ENCODE assay signal across 11 cellular contexts in genomic region chr7:32616625-32617024, GRCh38.
A peak's percentile ranks its signal among the peaks of the same experiment; 100 is the strongest.
DNase-seq lines count a peak whose midpoint lies in the region; ATAC-seq and TF ChIP-seq lines count a peak whose summit lies in the region.
"Had no signal": no experiment of that assay in that cellular context is flagged by ENCODE, and none has a peak within 500 bp of the region (broad histone marks: within the 10 kb centered on the region; RNA-seq: fewer than 3 reads in every experiment).

No MANE protein-coding gene starts in this region.

- 71% methylated on average over 1 of the region's 1 CpG for WGBS in mesenchymal stem cell

- no peak overlapping the region for H3K27ac Mint-ChIP-seq in CD14-positive monocyte
- H3K27ac Mint-ChIP-seq: CD8-positive, alpha-beta T cell had no signal

- no peak for ATAC-seq in GM19455 (IDR thresholded peaks at IDR 0.05; ENCODE audit: unreplicated experiment)
- ATAC-seq: CD8-positive, alpha-beta T cell had no signal

- H3K4me1 Mint-ChIP-seq in CD14-positive monocyte = no peaks in the 10 kb centered on the region

- H3K27ac ChIP-seq in mesenchymal stem cell (ENCODE audit: low read length, poor library complexity, severe bottlenecking) = peak overlapping the region; percentile 6

- H3K27me3 ChIP-seq in mesenchymal stem cell (ENCODE audit: control insufficient read depth in 1 of 2, insufficient read depth in 1 of 2, low read length in 2 of 2) (no peaks in the 10 kb centered on the region), H7 (ENCODE audit: control insufficient read depth, insufficient read depth, low read length) (no peaks in the 10 kb centered on the region)

- no peaks in the 10 kb centered on the region for H3K9me3 ChIP-seq in mesenchymal stem cell (ENCODE audit: control insufficient read depth, low read length)

- no peak overlapping the region for H3K23ac ChIP-seq in mesenchymal stem cell (ENCODE audit: low read length in 2 of 2)

- H3K4me2 ChIP-seq in mesenchymal stem cell (ENCODE audit: low read length, poor library complexity, severe bottlenecking) = no peak overlapping the region

- H3K36me3 ChIP-seq in mesenchymal stem cell (ENCODE audit: control insufficient read depth in 1 of 2, insufficient read depth in 2 of 2, low read depth in 1 of 2, low read length in 2 of 2) = no peaks in the 10 kb centered on the region
- H3K36me3 ChIP-seq in H7 (replicated peaks; ENCODE audit: control insufficient read depth, insufficient read depth, low read length) = no peaks in the 10 kb centered on the region

- peaks cover 0 to 3% (median 0%) of the 10 kb centered on the region in 7 donors for H3K9me3 Mint-ChIP-seq in CD14-positive monocyte
- H3K9me3 Mint-ChIP-seq: CD8-positive, alpha-beta T cell had no signal

- peaks cover 0 to 2% of the 10 kb centered on the region in 2 donors for H3K36me3 Mint-ChIP-seq in CD14-positive monocyte
- H3K36me3 Mint-ChIP-seq: CD8-positive, alpha-beta T cell had no signal

- no peak overlapping the region for H4K91ac ChIP-seq in mesenchymal stem cell (ENCODE audit: low read length)

- H3K27me3 Mint-ChIP-seq in CD14-positive monocyte (ENCODE audit: low read depth in 3 of 3) = peaks cover 0 to 1% (median 1%) of the 10 kb centered on the region in 3 donors

- H3K79me1 ChIP-seq in mesenchymal stem cell (replicated peaks; ENCODE audit: low read length, poor library complexity, severe bottlenecking) = peaks cover 3% of the 10 kb centered on the region

- H3K4me1 ChIP-seq in mesenchymal stem cell (ENCODE audit: control insufficient read depth, insufficient read depth, low read depth, low read length) = no peaks in the 10 kb centered on the region

- DNase-seq in AG09319 (ENCODE audit: extremely low read depth, low read depth) (peak; percentile 80), NCI-H226 (peak; percentile 100), epidermal melanocyte (ENCODE audit: insufficient read length, low spot score) (peak; percentile 16), mesenchymal stem cell (peak; percentile 78), CD14-positive monocyte (ENCODE audit: low spot score) (no peak), H7 (no peak), NCI-H524 (lab: John Stamatoyannopoulos, UW) (no peak)
- DNase-seq: CD8-positive, alpha-beta T cell; NCI-H1417 treated with DMSO at 0.1 percent for 48 hours; stimulated activated CD4-positive, alpha-beta T cell treated with anti-CD3 and anti-CD28 coated beads, Interleukin-4, amount 100 ng/mL, for 1 hour had no signal

- H3K18ac ChIP-seq in mesenchymal stem cell (ENCODE audit: low read depth in 1 of 2, low read length in 2 of 2) = no peak overlapping the region

- H2AK5ac ChIP-seq in mesenchymal stem cell (ENCODE audit: low read length, severe bottlenecking) = no peak overlapping the region

- H3K9ac ChIP-seq in mesenchymal stem cell (ENCODE audit: low read length) = peak overlapping the region; percentile 52

- H4K8ac ChIP-seq in mesenchymal stem cell (ENCODE audit: low read length) = no peak overlapping the region

- no peak overlapping the region for H3K4ac ChIP-seq in mesenchymal stem cell (ENCODE audit: low read depth in 1 of 2, low read length in 2 of 2)

- TF ChIP-seq CTCF in AG09319 (IDR thresholded peaks at IDR 0.05; ENCODE audit: low read depth, low read length) (no peak), CD14-positive monocyte (IDR thresholded peaks at IDR 0.05) (no peak)

- no peak overlapping the region for H3K4me3 Mint-ChIP-seq in CD14-positive monocyte
- H3K4me3 Mint-ChIP-seq: CD8-positive, alpha-beta T cell had no signal

- intact Hi-C loops in CD14-positive monocyte (cut with micrococcal nuclease) = no loop called here

- no peak overlapping the region for H2BK120ac ChIP-seq in mesenchymal stem cell (ENCODE audit: low read depth, low read length)

- H2BK15ac ChIP-seq in mesenchymal stem cell (ENCODE audit: low read depth, poor library complexity, severe bottlenecking) = no peak overlapping the region

- H3K4me3 ChIP-seq in mesenchymal stem cell (ENCODE audit: insufficient read depth in 1 of 2, low read depth in 1 of 2, low read length in 2 of 2) (no peak overlapping the region), H7 (ENCODE audit: insufficient read depth, low read depth, low read length) (no peak overlapping the region)

- H2BK5ac ChIP-seq in mesenchymal stem cell (ENCODE audit: low read depth, low read length, poor library complexity, severe bottlenecking) = no peak overlapping the region

- H2AFZ ChIP-seq in mesenchymal stem cell (ENCODE audit: low read depth, low read length) = no peak overlapping the region

- H3K14ac ChIP-seq in mesenchymal stem cell (ENCODE audit: low read length in 2 of 2) = no peak overlapping the region

- H2BK12ac ChIP-seq in mesenchymal stem cell (ENCODE audit: low read length in 2 of 2) = no peak overlapping the region

Comparison
In these comparisons a context has a peak if more than half of its experiments do, and no peak if none do; other contexts are left out.
1. DNase-seq: peak in AG09319 (single experiment), NCI-H226 (single experiment), epidermal melanocyte (single experiment) and mesenchymal stem cell (single experiment); none in CD14-positive monocyte (single experiment), H7 (single experiment) and NCI-H524 (0 of 2).